Comparison of ENCODE assay signal across 26 cellular contexts in genomic region chr14:97350415-97350814, GRCh38.
DNase-seq lines count a peak whose midpoint lies in the region; ATAC-seq, FAIRE-seq and TF ChIP-seq lines count a peak whose summit lies in the region.
"Had no signal": no experiment of that assay in that cellular context is flagged by ENCODE, and none has a peak within 500 bp of the region (broad histone marks: within the 10 kb centered on the region; RNA-seq: fewer than 3 reads in every experiment).

No MANE protein-coding gene starts in this region.

- TF ChIP-seq POLR2A in HepG2 (IDR thresholded peaks at IDR 0.05; ENCODE audit: insufficient read depth in 1 of 2, low read depth in 2 of 2, low read length in 2 of 2) = no peak
- no peak for TF ChIP-seq POLR2A in right lobe of liver (IDR thresholded peaks at IDR 0.05)
- TF ChIP-seq POLR2A in GM12878 (IDR thresholded peaks at IDR 0.05; ENCODE audit: low read depth, low read length) = no peak
- no peak for TF ChIP-seq POLR2A in stomach (IDR thresholded peaks at IDR 0.05)

- H3K9ac ChIP-seq in HepG2 (ENCODE audit: insufficient read depth, low read depth, low read length) (no peak overlapping the region), GM12878 (ENCODE audit: control insufficient read depth, insufficient read depth, low read length) (no peak overlapping the region), H9 (ENCODE audit: extremely low read depth, insufficient read length, low read length) (no peak overlapping the region)
- H3K9ac ChIP-seq: BLaER1 had no signal

- no peak overlapping the region for H2BK15ac ChIP-seq in H9 (ENCODE audit: low read depth, low read length)

- no peak overlapping the region for H3K23ac ChIP-seq in H9 (ENCODE audit: insufficient read length, low read depth, low read length)

- H3K27ac Mint-ChIP-seq in MCF 10A (ENCODE audit: low read depth, unreplicated experiment) = no peak overlapping the region
- no peak overlapping the region for H3K27ac Mint-ChIP-seq in H9
- H3K27ac Mint-ChIP-seq: B cell, CD14-positive monocyte had no signal

- no peak overlapping the region for H2BK12ac ChIP-seq in H9 (ENCODE audit: insufficient read length, low read depth, low read length)

- H3K27me3 Mint-ChIP-seq in MCF 10A (ENCODE audit: insufficient read depth, unreplicated experiment) (peaks cover 14% of the 10 kb centered on the region), H9 (ENCODE audit: low read depth) (peaks cover 3% of the 10 kb centered on the region)
- H3K27me3 Mint-ChIP-seq: B cell; CD4-positive, alpha-beta memory T cell had no signal

- no peak overlapping the region for H2BK120ac ChIP-seq in H9 (ENCODE audit: low read depth, low read length, poor library complexity, severe bottlenecking)

- H3K36me3 Mint-ChIP-seq in MCF 10A (ENCODE audit: insufficient read depth, unreplicated experiment) (no peaks in the 10 kb centered on the region), H9 (ENCODE audit: insufficient read depth in 1 of 3, low read depth in 3 of 3) (no peaks in the 10 kb centered on the region; a peak in 2 of 7 replicates)
- H3K36me3 Mint-ChIP-seq: CD14-positive monocyte; CD4-positive, alpha-beta memory T cell; CD4-positive, CD25-positive, alpha-beta regulatory T cell had no signal

- intact Hi-C loops in HepG2 (cut with micrococcal nuclease; ENCODE audit: unreplicated experiment) = no loop called here
- intact Hi-C loops in right lobe of liver (cut with DNase I) = no loop called here
- intact Hi-C loops in GM12878 (cut with micrococcal nuclease; ENCODE audit: unreplicated experiment) = no loop called here
- intact Hi-C loops in stomach (cut with DNase I; ENCODE audit: low total_unique reads) = no loop called here
- intact Hi-C loops in MCF 10A (cut with micrococcal nuclease) = no loop called here

- H4K20me1 ChIP-seq in HepG2 (ENCODE audit: insufficient read depth, low read length) = no peaks in the 10 kb centered on the region
- no peaks in the 10 kb centered on the region for H4K20me1 ChIP-seq in GM12878 (ENCODE audit: control insufficient read depth, insufficient read depth)
- H4K20me1 ChIP-seq in hepatocyte (ENCODE audit: insufficient read depth, poor library complexity, severe bottlenecking) = no peaks in the 10 kb centered on the region
- H4K20me1 ChIP-seq in H9 (ENCODE audit: control insufficient read depth, insufficient read depth, insufficient read length) = no peaks in the 10 kb centered on the region
- H4K20me1 ChIP-seq: BLaER1 had no signal

- no TSS peak for BruUV-seq in HepG2 (replicated peaks; lab: Mats Ljungman, UMichigan)
- no TSS peak for BruUV-seq in GM12878 (replicated peaks; lab: Mats Ljungman, UMichigan)
- no TSS peak for BruUV-seq in MCF 10A (replicated peaks; lab: Mats Ljungman, UMichigan)

- no peak overlapping the region for H3T11ph ChIP-seq in H9 (ENCODE audit: low read length)

- H3K27ac ChIP-seq in HepG2 (ENCODE audit: extremely low read length, insufficient read depth, low read length) (no peak overlapping the region), right lobe of liver (no peak overlapping the region), GM12878 (ENCODE audit: control insufficient read depth, insufficient read depth) (no peak overlapping the region), hepatocyte (peak overlapping the region; percentile 30), stomach (peak overlapping the region in 3 of 5 donors; percentile 31 to 66 (median 61)), H9 (ENCODE audit: insufficient read length, low read depth, low read length) (no peak overlapping the region)
- H3K27ac ChIP-seq: 22Rv1, A549, BLaER1 had no signal

- TF ChIP-seq EP300 in HepG2 (IDR thresholded peaks at IDR 0.05; ENCODE audit: low read depth in 2 of 2, low read length in 2 of 2) (no peak), HepG2 (CRISPR knock-in tag; IDR thresholded peaks at IDR 0.05; ENCODE audit: borderline replicate concordance) (no peak), GM12878 (IDR thresholded peaks at IDR 0.05; ENCODE audit: borderline replicate concordance in 1 of 2, control insufficient read depth in 1 of 2, low read depth in 2 of 2, low read length in 2 of 2) (no peak), stomach (IDR thresholded peaks at IDR 0.05) (no peak)

- in situ Hi-C loops in HepG2 (cut with HindIII; ENCODE audit: extremely low pct_ligation_motif_present, low pct_unique_long_range_greater_than_20kb) = no loop called here
- in situ Hi-C loops in GM12878 (cut with MboI) = no loop called here

- H2BK5ac ChIP-seq in H9 (ENCODE audit: insufficient read length, low read length) = no peak overlapping the region

- H3K56ac ChIP-seq in H9 (ENCODE audit: insufficient read length, low read depth, low read length) = no peak overlapping the region

- no peak overlapping the region for H3K14ac ChIP-seq in H9 (ENCODE audit: insufficient read depth, low read length)

- no peak overlapping the region for H4K5ac ChIP-seq in H9 (ENCODE audit: insufficient read length, low read depth, low read length)

- H3K4me3 ChIP-seq in HepG2 (replicated peaks in 1 of 3; ENCODE audit: insufficient read depth in 1 of 3, low read depth in 2 of 3, low read length in 3 of 3) (no peak overlapping the region), right lobe of liver (no peak overlapping the region), GM12878 (no peak overlapping the region), hepatocyte (no peak overlapping the region), stomach (no peak overlapping the region), BE2C (ENCODE audit: low read depth, low read length) (no peak overlapping the region)
- H3K4me3 ChIP-seq: A549, BLaER1 had no signal

- H3K9me3 Mint-ChIP-seq in MCF 10A (ENCODE audit: unreplicated experiment) = no peaks in the 10 kb centered on the region
- peaks cover 0 to 2% of the 10 kb centered on the region in 2 experiments; a peak in 1 of 5 replicates for H3K9me3 Mint-ChIP-seq in H9
- H3K9me3 Mint-ChIP-seq: CD8-positive, alpha-beta memory T cell had no signal

- H2AK5ac ChIP-seq in H9 (ENCODE audit: insufficient read length, low read length) = no peak overlapping the region

- ATAC-seq in HepG2 (no peak), right lobe of liver (no peak), GM12878 (no peak)
- ATAC-seq: A549 had no signal

- POLR2A ChIA-PET in HepG2 (lab: Yijun Ruan, JAX) = no interaction called here
- POLR2A ChIA-PET in GM12878 (lab: Charles Lee) = interaction anchor here (1.1 kb wide), 1 partner anchor 26 kb away, joined by 4 read pairs; no protein-coding TSS in a partner anchor
- POLR2A ChIA-PET in MCF 10A (lab: Yijun Ruan, JAX) = no interaction called here

- no peak overlapping the region for H2BK20ac ChIP-seq in H9 (ENCODE audit: low read depth, low read length, poor library complexity, severe bottlenecking)

- FAIRE-seq in HepG2 (lab: Jason Lieb, UNC) (no peak), GM12878 (lab: Jason Lieb, UNC) (no peak)
- FAIRE-seq: A549 had no signal

- SMC1A ChIA-PET in GM12878 (lab: Charles Lee; ENCODE audit: uncharacterized antibody, unreplicated experiment) = interaction anchor here (1.0 to 2.0 kb wide), 6 partner anchors 13 to 41 kb away, joined by 3 to 6 read pairs (median 4); no protein-coding TSS in a partner anchor

- H3K9me3 ChIP-seq in HepG2 (ENCODE audit: low read length) (peaks cover 29% of the 10 kb centered on the region), right lobe of liver (no peaks in the 10 kb centered on the region), GM12878 (replicated peaks; ENCODE audit: control insufficient read depth, insufficient read depth, low read length) (no peaks in the 10 kb centered on the region; the same call in 2 of the 3 replicates), hepatocyte (ENCODE audit: low read depth) (no peaks in the 10 kb centered on the region), stomach (no peaks in the 10 kb centered on the region), H9 (ENCODE audit: control insufficient read depth, low read depth, low read length) (no peaks in the 10 kb centered on the region), BE2C (no peaks in the 10 kb centered on the region)
- H3K9me3 ChIP-seq: A549, BLaER1 had no signal

- H3K4me1 ChIP-seq in HepG2 (ENCODE audit: insufficient read depth, low read length) (peaks cover 12% of the 10 kb centered on the region), right lobe of liver (no peaks in the 10 kb centered on the region), GM12878 (ENCODE audit: control insufficient read depth, insufficient read depth, low read length) (no peaks in the 10 kb centered on the region), hepatocyte (ENCODE audit: insufficient read depth) (no peaks in the 10 kb centered on the region), stomach (peaks cover 3 to 15% (median 11%) of the 10 kb centered on the region in 4 donors), H9 (ENCODE audit: insufficient read depth, low read length) (no peaks in the 10 kb centered on the region), BE2C (no peaks in the 10 kb centered on the region)
- H3K4me1 ChIP-seq: A549, BLaER1 had no signal

- H3K4ac ChIP-seq in H9 (ENCODE audit: low read depth, low read length) = no peak overlapping the region

- no peak for TF ChIP-seq RAD21 in HepG2 (CRISPR knock-in tag; IDR thresholded peaks at IDR 0.05)
- no peak for TF ChIP-seq RAD21 in GM12878 (IDR thresholded peaks at IDR 0.05; ENCODE audit: insufficient read depth, low read depth, low read length)

- H3K27me3 ChIP-seq in HepG2 (ENCODE audit: control insufficient read depth in 1 of 2, insufficient read depth in 2 of 2, low read length in 2 of 2) (no peaks in the 10 kb centered on the region), right lobe of liver (no peaks in the 10 kb centered on the region), GM12878 (replicated peaks in 1 of 2; ENCODE audit: control insufficient read depth in 2 of 2, insufficient read depth in 2 of 2, low read length in 1 of 2) (no peaks in the 10 kb centered on the region), hepatocyte (no peaks in the 10 kb centered on the region), stomach (no peaks in the 10 kb centered on the region), H9 (ENCODE audit: insufficient read depth, low read length) (no peaks in the 10 kb centered on the region), BE2C (no peaks in the 10 kb centered on the region)
- H3K27me3 ChIP-seq: BLaER1 had no signal

- H4K91ac ChIP-seq in H9 (ENCODE audit: insufficient read length, low read depth, low read length) = no peak overlapping the region

- H3K4me1 Mint-ChIP-seq in MCF 10A (ENCODE audit: insufficient read depth, unreplicated experiment) (no peaks in the 10 kb centered on the region), H9 (no peaks in the 10 kb centered on the region)
- H3K4me1 Mint-ChIP-seq: B cell, CD14-positive monocyte had no signal

- no peaks in the 10 kb centered on the region for H3K36me3 ChIP-seq in HepG2 (replicated peaks in 1 of 2; ENCODE audit: control insufficient read depth in 1 of 2, insufficient read depth in 2 of 2, low read length in 2 of 2)
- no peaks in the 10 kb centered on the region for H3K36me3 ChIP-seq in right lobe of liver
- no peaks in the 10 kb centered on the region for H3K36me3 ChIP-seq in GM12878 (ENCODE audit: control insufficient read depth in 2 of 2, insufficient read depth in 2 of 2, low read length in 1 of 2)
- no peaks in the 10 kb centered on the region for H3K36me3 ChIP-seq in hepatocyte (replicated peaks; ENCODE audit: insufficient read depth, low read depth)
- no peaks in the 10 kb centered on the region for H3K36me3 ChIP-seq in stomach
- H3K36me3 ChIP-seq in BE2C = no peaks in the 10 kb centered on the region
- H3K36me3 ChIP-seq: BLaER1 had no signal

- H2AFZ ChIP-seq in HepG2 (ENCODE audit: low read length) = no peak overlapping the region
- no peak overlapping the region for H2AFZ ChIP-seq in GM12878 (ENCODE audit: control insufficient read depth, low read depth, low read length)
- no peak overlapping the region for H2AFZ ChIP-seq in hepatocyte
- H2AFZ ChIP-seq in H9 (ENCODE audit: low read length) = no peak overlapping the region

- CTCF ChIA-PET in HepG2 (lab: Yijun Ruan, JAX; ENCODE audit: low intra/inter-chr PET ratio, low total read pairs) = no interaction called here
- CTCF ChIA-PET in GM12878 (lab: Yijun Ruan, JAX) = interaction anchor here (1.5 kb wide), 1 partner anchor 14 kb away, joined by 4 read pairs; no protein-coding TSS in a partner anchor
- CTCF ChIA-PET in MCF 10A (lab: Yijun Ruan, JAX) = no interaction called here

- 32% methylated on average over 2 of the region's 2 CpGs for WGBS in HepG2 (ENCODE audit: low lambda C conversion rate)
- 68% methylated on average over 2 of the region's 2 CpGs for WGBS in right lobe of liver (ENCODE audit: insufficient coverage, low coverage, low lambda C conversion rate, missing lambda C conversion rate)
- WGBS in GM12878 (ENCODE audit: insufficient coverage, insufficient replicate concordance, low lambda C conversion rate, missing lambda C conversion rate) = 31% methylated on average over 2 of the region's 2 CpGs
- 91% methylated on average over 2 of the region's 2 CpGs for WGBS in hepatocyte (ENCODE audit: low lambda C conversion rate, missing lambda C conversion rate)
- WGBS in stomach, 5 donors = 71 to 85% (median 76%) methylated on average over 2 of the region's 2 CpGs
- WGBS in H9 (ENCODE audit: extremely low coverage, insufficient read length, low lambda C conversion rate) = no CpG with 5 or more reads among the region's 2 CpGs

- TF ChIP-seq CTCF in HepG2 (CRISPR knock-in tag; IDR thresholded peaks at IDR 0.05) (no peak), right lobe of liver (IDR thresholded peaks at IDR 0.05) (no peak), GM12878 (IDR thresholded peaks at IDR 0.05 in 2 of 3, conservative IDR thresholded peaks at IDR 0.05 in 1 of 3; ENCODE audit: control insufficient read depth in 2 of 3, extremely low read depth in 1 of 3, insufficient read depth in 1 of 3, low read depth in 3 of 3, low read length in 3 of 3) (no peak), hepatocyte (IDR thresholded peaks at IDR 0.05; ENCODE audit: poor library complexity) (no peak), stomach (IDR thresholded peaks at IDR 0.05) (no peak), MCF 10A (IDR thresholded peaks at IDR 0.05; ENCODE audit: unreplicated experiment) (no peak), H9 (conservative IDR thresholded peaks at IDR 0.05) (no peak), BE2C (IDR thresholded peaks at IDR 0.05; ENCODE audit: low read depth, low read length) (no peak)

- H3K79me2 ChIP-seq in HepG2 (ENCODE audit: insufficient read depth, low read length) (no peaks in the 10 kb centered on the region), GM12878 (ENCODE audit: control insufficient read depth, insufficient read depth, low read length) (no peaks in the 10 kb centered on the region), hepatocyte (no peaks in the 10 kb centered on the region), H9 (ENCODE audit: insufficient read depth, low read length) (no peaks in the 10 kb centered on the region)

- DNase-seq in HepG2 (ENCODE audit: low spot score) (no peak), right lobe of liver (no peak), GM12878 (ENCODE audit: low read depth, low spot score) (no peak), hepatocyte (ENCODE audit: low spot score) (no peak), stomach (no peak), MCF 10A (ENCODE audit: unreplicated experiment) (no peak), H9 (no peak), BE2C (no peak)
- DNase-seq: AML-193; C1 segment of cervical spinal cord; CD4-positive, alpha-beta memory T cell; CD4-positive, CD25-positive, alpha-beta regulatory T cell; CD8-positive, alpha-beta memory T cell; COR-L47; DMS 273 treated with DMSO at 0.1 percent for 48 hours; DMS153; DMS53; DMS79; DND-41; EL; GDM1 had no signal

- no peak overlapping the region for H3K18ac ChIP-seq in H9 (ENCODE audit: insufficient read length, low read depth, low read length)

- H3K4me2 ChIP-seq in HepG2 (ENCODE audit: low read depth, low read length) = no peak overlapping the region; the same call in 1 of the 2 replicates
- no peak overlapping the region for H3K4me2 ChIP-seq in GM12878 (ENCODE audit: control insufficient read depth, insufficient read depth)
- H3K4me2 ChIP-seq in hepatocyte = peak overlapping the region; percentile 19
- H3K4me2 ChIP-seq in H9 (ENCODE audit: insufficient read depth, insufficient read length, low read length) = no peak overlapping the region
- H3K4me2 ChIP-seq: A549, BLaER1 had no signal

- H3K9me2 ChIP-seq in hepatocyte (replicated peaks; ENCODE audit: insufficient read depth) = no peaks in the 10 kb centered on the region

- no peak overlapping the region for H3K4me3 Mint-ChIP-seq in MCF 10A (ENCODE audit: unreplicated experiment)
- H3K4me3 Mint-ChIP-seq in H9 = no peak overlapping the region
- H3K4me3 Mint-ChIP-seq: B cell; CD4-positive, alpha-beta memory T cell; CD4-positive, CD25-positive, alpha-beta regulatory T cell; CD8-positive, alpha-beta memory T cell had no signal

- no peaks in the 10 kb centered on the region for H3K79me1 ChIP-seq in H9 (ENCODE audit: insufficient read depth, low read depth, low read length, poor library complexity, severe bottlenecking)

- H3K23me2 ChIP-seq in H9 (ENCODE audit: insufficient read length, low read depth, low read length, poor library complexity, severe bottlenecking) = no peaks in the 10 kb centered on the region

- RAD21 ChIA-PET in GM12878 (lab: Charles Lee; ENCODE audit: unreplicated experiment) = interaction anchor here (1.0 to 1.5 kb wide), 3 partner anchors 13 to 48 kb away, joined by 3 to 4 read pairs (median 3); no protein-coding TSS in a partner anchor

- H4K8ac ChIP-seq in H9 (replicated peaks; ENCODE audit: insufficient read length, low read depth, low read length) = no peak overlapping the region

Comparison
In these comparisons a context has a peak if more than half of its experiments do, and no peak if none do; other contexts are left out.
1. H3K27ac ChIP-seq: peak in hepatocyte (single experiment) and stomach (3 of 5); none in HepG2 (single experiment), right lobe of liver (0 of 3), GM12878 (single experiment) and H9 (single experiment).